14 cellular contexts compared by ENCODE assay signal in the genomic region with DNA sequence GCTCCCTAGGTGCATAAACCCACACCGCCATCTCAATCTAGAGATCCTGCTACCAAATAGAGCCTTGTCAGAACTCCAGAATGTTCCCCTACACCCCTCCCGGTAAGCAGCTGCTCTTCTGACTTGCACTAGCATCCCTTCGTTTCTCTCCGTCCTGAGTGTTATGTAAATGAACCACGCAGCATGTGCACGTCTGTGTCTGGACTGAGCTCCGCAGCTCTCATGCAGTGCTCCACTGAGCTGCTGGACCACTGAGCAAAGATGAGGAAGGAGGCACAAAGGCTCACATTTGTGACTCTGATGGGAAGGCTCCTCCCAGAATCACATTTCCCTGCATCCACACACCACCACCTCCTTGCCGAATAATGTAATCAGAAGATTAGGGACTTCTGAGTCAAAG.
DNase-seq lines count a peak whose midpoint lies in the region; ATAC-seq and TF ChIP-seq lines count a peak whose summit lies in the region.
"Had no signal": no experiment of that assay in that cellular context is flagged by ENCODE, and none has a peak within 500 bp of the region (broad histone marks: within the 10 kb centered on the region; RNA-seq: fewer than 3 reads in every experiment).

No MANE protein-coding gene starts in this region.

- H3K23ac ChIP-seq in IMR-90 (ENCODE audit: low read depth, low read length) (no peak overlapping the region), neuronal stem cell (ENCODE audit: low read depth, low read length, poor library complexity) (no peak overlapping the region)

- no peaks in the 10 kb centered on the region for H3K79me1 ChIP-seq in IMR-90 (ENCODE audit: low read depth in 1 of 2, low read length in 2 of 2)
- H3K79me1 ChIP-seq in neuronal stem cell (ENCODE audit: low read depth, low read length): no peaks in the 10 kb centered on the region

- CTCF ChIA-PET in IMR-90 (lab: Yijun Ruan, JAX): no interaction called here

- no peak overlapping the region for H2AK9ac ChIP-seq in IMR-90 (replicated peaks; ENCODE audit: low read depth, low read length, poor library complexity)

- no peak overlapping the region for H2BK5ac ChIP-seq in IMR-90 (ENCODE audit: low read depth, low read length, poor library complexity, severe bottlenecking)
- H2BK5ac ChIP-seq in neuronal stem cell (ENCODE audit: low read length): no peak overlapping the region

- no peak overlapping the region for H2BK15ac ChIP-seq in IMR-90 (ENCODE audit: low read depth, low read length)
- H2BK15ac ChIP-seq in neuronal stem cell (ENCODE audit: low read length): no peak overlapping the region

- H3K4me2 ChIP-seq in IMR-90 (ENCODE audit: low read depth, low read length) (no peak overlapping the region), neuronal stem cell (ENCODE audit: insufficient read depth, low read length, poor library complexity, severe bottlenecking) (no peak overlapping the region)

- no peak overlapping the region for H2BK20ac ChIP-seq in IMR-90 (ENCODE audit: low read depth, low read length)

- no peak overlapping the region for H3K9ac ChIP-seq in IMR-90 (ENCODE audit: low read depth, low read length)
- H3K9ac ChIP-seq in neuronal stem cell (ENCODE audit: low read depth, low read length, poor library complexity): no peak overlapping the region

- H4K20me1 ChIP-seq in IMR-90 (ENCODE audit: insufficient read depth, low read length): no peaks in the 10 kb centered on the region

- no peak overlapping the region for H2BK120ac ChIP-seq in IMR-90 (ENCODE audit: low read depth, low read length)
- no peak overlapping the region for H2BK120ac ChIP-seq in neuronal stem cell (ENCODE audit: low read depth, low read length)

- TF ChIP-seq RAD21 in IMR-90 (IDR thresholded peaks at IDR 0.05; ENCODE audit: low read length): no peak

- TF ChIP-seq POLR2A in IMR-90 (IDR thresholded peaks at IDR 0.05; ENCODE audit: low read depth, low read length): no peak

- H3K4me1 ChIP-seq in IMR-90 (ENCODE audit: control insufficient read depth, insufficient read depth, low read length) (no peaks in the 10 kb centered on the region), neuronal stem cell (ENCODE audit: control insufficient read depth in 2 of 2, insufficient read depth in 1 of 2, low read depth in 1 of 2, low read length in 2 of 2) (peaks cover 0 to 2% of the 10 kb centered on the region in 2 donors)
- H3K4me1 ChIP-seq: BE2C had no signal

- intact Hi-C loops in IMR-90 (cut with micrococcal nuclease): no loop called here
- intact Hi-C loops in dorsolateral prefrontal cortex (cut with DNase I): loop anchor here in 1 of 2 donors (10.0 kb wide), 1 partner anchor 1527 kb away; a partner anchor contains a TSS

- H4K8ac ChIP-seq in IMR-90 (ENCODE audit: low read depth in 2 of 2, low read length in 2 of 2): no peak overlapping the region
- no peak overlapping the region for H4K8ac ChIP-seq in neuronal stem cell (ENCODE audit: low read depth, low read length)

- dilution Hi-C loops in IMR-90 (cut with HindIII; ENCODE audit: low sequenced_read_pairs, unreplicated experiment): no loop called here

- H3K27ac ChIP-seq in IMR-90 (ENCODE audit: insufficient read depth, low read length): no peak overlapping the region
- peak overlapping the region; percentile 57 for H3K27ac ChIP-seq in angular gyrus (ENCODE audit: low read depth, low read length)
- peak overlapping the region in 33 of 59 donors; percentile 7 to 84 (median 47) for H3K27ac ChIP-seq in dorsolateral prefrontal cortex
- no peak overlapping the region for H3K27ac ChIP-seq in neuronal stem cell (replicated peaks; ENCODE audit: low read length)
- H3K27ac ChIP-seq: C4-2B had no signal

- BruUV-seq in IMR-90 (replicated peaks; lab: Mats Ljungman, UMichigan): no TSS peak

- POLR2A ChIA-PET in IMR-90 (lab: Charles Lee; ENCODE audit: unreplicated experiment): no interaction called here

- in situ Hi-C loops in IMR-90 (cut with MboI; ENCODE audit: low sequenced_read_pairs) (no loop called here), ACHN (cut with HindIII; ENCODE audit: low pct_ligation_motif_present, low pct_unique_long_range_greater_than_20kb, low sequenced_read_pairs) (no loop called here)

- DNase-seq in IMR-90: no peak
- DNase-seq in dorsolateral prefrontal cortex: peak in 3 of 10 donors; percentile 41 to 63 (median 43)
- DNase-seq in neuronal stem cell (ENCODE audit: low spot score): no peak
- no peak for DNase-seq in ACHN
- no peak for DNase-seq in NCI-H82 treated with DMSO at 0.1 percent for 48 hours (lab: John Stamatoyannopoulos, UW; ENCODE audit: unreplicated experiment)
- DNase-seq in GM19240 (ENCODE audit: insufficient read length, low spot score): no peak
- DNase-seq: BE2C; CD4-positive, alpha-beta memory T cell; DMS79; HCEC 1CT; HFFc6 had no signal

- WGBS in IMR-90 (ENCODE audit: extremely low coverage in 2 of 2, insufficient read length in 1 of 2), 2 experiments: no CpG with 5 or more reads among the region's 8 CpGs
- no CpG with 5 or more reads among the region's 8 CpGs for WGBS in neuronal stem cell (ENCODE audit: extremely low coverage in 2 of 2, insufficient read length in 2 of 2, insufficient replicate concordance in 1 of 2), 2 donors

- TF ChIP-seq CTCF in IMR-90 (conservative IDR thresholded peaks at IDR 0.05; ENCODE audit: low read depth, low read length) (no peak), dorsolateral prefrontal cortex (IDR thresholded peaks at IDR 0.05 in 54 of 56, conservative IDR thresholded peaks at IDR 0.05 in 2 of 56; ENCODE audit: low read depth in 1 of 56, partially characterized antibody in 56 of 56) (no peak)

- H3K14ac ChIP-seq in IMR-90 (replicated peaks; ENCODE audit: low read depth, low read length) (no peak overlapping the region), neuronal stem cell (ENCODE audit: low read length) (peak overlapping the region; percentile 49)

- no peak overlapping the region for H3K4ac ChIP-seq in IMR-90 (ENCODE audit: low read depth, low read length)
- H3K4ac ChIP-seq in neuronal stem cell (ENCODE audit: low read length): no peak overlapping the region

- H3K9me3 ChIP-seq in IMR-90 (ENCODE audit: control insufficient read depth, insufficient read depth, low read length) (peaks cover 29% of the 10 kb centered on the region), neuronal stem cell (replicated peaks in 1 of 2; ENCODE audit: control insufficient read depth in 2 of 2, insufficient read depth in 1 of 2, low read depth in 1 of 2, low read length in 2 of 2) (no peaks in the 10 kb centered on the region)
- H3K9me3 ChIP-seq: BE2C had no signal

- H2AK5ac ChIP-seq in IMR-90 (ENCODE audit: low read depth, low read length) (no peak overlapping the region), neuronal stem cell (ENCODE audit: low read depth, low read length) (no peak overlapping the region)

- H3K4me3 ChIP-seq in IMR-90 (ENCODE audit: insufficient read depth, low read depth, low read length) (no peak overlapping the region), dorsolateral prefrontal cortex (no peak overlapping the region), neuronal stem cell (ENCODE audit: low read length in 2 of 2) (no peak overlapping the region)

- ATAC-seq in IMR-90 (ENCODE audit: low read depth): no peak
- ATAC-seq in HG03139 (IDR thresholded peaks at IDR 0.05; ENCODE audit: unreplicated experiment): no peak

- H4K91ac ChIP-seq in IMR-90 (ENCODE audit: insufficient read depth, low read depth, low read length) (no peak overlapping the region), neuronal stem cell (ENCODE audit: low read depth, low read length, poor library complexity) (no peak overlapping the region)

- H3K18ac ChIP-seq in IMR-90 (ENCODE audit: low read depth, low read length) (no peak overlapping the region), neuronal stem cell (ENCODE audit: low read length) (no peak overlapping the region)

- peak overlapping the region; percentile 43 for H2AFZ ChIP-seq in IMR-90 (replicated peaks; ENCODE audit: low read length, poor library complexity)
- H2AFZ ChIP-seq in neuronal stem cell (ENCODE audit: low read length): no peak overlapping the region

- H3K36me3 ChIP-seq in IMR-90 (ENCODE audit: control insufficient read depth, insufficient read depth, low read length): no peaks in the 10 kb centered on the region
- no peaks in the 10 kb centered on the region for H3K36me3 ChIP-seq in neuronal stem cell (replicated peaks in 1 of 2; ENCODE audit: control insufficient read depth in 2 of 2, insufficient read depth in 2 of 2, low read length in 2 of 2)

- no peak overlapping the region for H2BK12ac ChIP-seq in neuronal stem cell (ENCODE audit: low read length)

- H4K5ac ChIP-seq in IMR-90 (ENCODE audit: low read depth, low read length): no peak overlapping the region

- no peaks in the 10 kb centered on the region for H3K9me1 ChIP-seq in IMR-90 (ENCODE audit: insufficient read depth, low read length)

- H3K56ac ChIP-seq in IMR-90 (ENCODE audit: extremely low read depth, insufficient read depth, low read length): no peak overlapping the region

- H3K27me3 ChIP-seq in IMR-90 (ENCODE audit: control insufficient read depth, insufficient read depth, low read length) (no peaks in the 10 kb centered on the region), dorsolateral prefrontal cortex (no peaks in the 10 kb centered on the region), neuronal stem cell (ENCODE audit: control insufficient read depth in 3 of 3, insufficient read depth in 3 of 3, low read depth in 1 of 3, low read length in 3 of 3) (no peaks in the 10 kb centered on the region)
- H3K27me3 ChIP-seq: BE2C had no signal

TF ChIP-seq in IMR-90, 13 proteins besides CTCF, POLR2A, EP300 and RAD21:
- TF ChIP-seq CEBPB (IDR thresholded peaks at IDR 0.05; ENCODE audit: low read depth, low read length) (no peak), MAFK (IDR thresholded peaks at IDR 0.05; ENCODE audit: low read depth, low read length) (no peak), NFE2L2 (IDR thresholded peaks at IDR 0.05; ENCODE audit: low read depth, low read length) (no peak)
- TF ChIP-seq, protein P1, sequence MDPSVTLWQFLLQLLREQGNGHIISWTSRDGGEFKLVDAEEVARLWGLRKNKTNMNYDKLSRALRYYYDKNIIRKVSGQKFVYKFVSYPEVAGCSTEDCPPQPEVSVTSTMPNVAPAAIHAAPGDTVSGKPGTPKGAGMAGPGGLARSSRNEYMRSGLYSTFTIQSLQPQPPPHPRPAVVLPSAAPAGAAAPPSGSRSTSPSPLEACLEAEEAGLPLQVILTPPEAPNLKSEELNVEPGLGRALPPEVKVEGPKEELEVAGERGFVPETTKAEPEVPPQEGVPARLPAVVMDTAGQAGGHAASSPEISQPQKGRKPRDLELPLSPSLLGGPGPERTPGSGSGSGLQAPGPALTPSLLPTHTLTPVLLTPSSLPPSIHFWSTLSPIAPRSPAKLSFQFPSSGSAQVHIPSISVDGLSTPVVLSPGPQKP (IDR thresholded peaks at IDR 0.05; ENCODE audit: borderline replicate concordance, low read depth, low read length): no peak

Comparison
In these comparisons a context has a peak if more than half of its experiments do, and no peak if none do; other contexts are left out.
1. H3K27ac ChIP-seq: peak in angular gyrus (single experiment) and dorsolateral prefrontal cortex (33 of 59); none in IMR-90 (single experiment) and neuronal stem cell (single experiment).